18 cellular contexts compared by ENCODE assay signal in genomic region chr22:20651286-20651685, GRCh38.
"Had no signal": no experiment of that assay in that cellular context is flagged by ENCODE, and none has a peak within 500 bp of the region (broad histone marks: within the 10 kb centered on the region; RNA-seq: fewer than 3 reads in every experiment).

No MANE protein-coding gene starts in this region.

- H3K9me3 ChIP-seq: left ventricle myocardium inferior, SK-N-SH, upper lobe of right lung had no signal

- ATAC-seq: activated T-cell treated with anti-CD3 and anti-CD28 coated beads, Interleukin-2, amount 50 U/mL, for 4 hours; upper lobe of right lung had no signal

- H3K27me3 ChIP-seq: upper lobe of right lung had no signal

- H3K36me3 ChIP-seq: left ventricle myocardium inferior, upper lobe of right lung, WERI-Rb-1 had no signal

- H3K4me1 ChIP-seq: left ventricle myocardium inferior, upper lobe of right lung had no signal

- H3K4me2 ChIP-seq: SK-N-SH had no signal

- DNase-seq: activated CD8-positive, alpha-beta memory T cell treated with anti-CD3 and anti-CD28 coated beads, Interleukin-2, amount 50 U/mL, for 48 hours; activated naive CD4-positive, alpha-beta T cell treated with anti-CD3 and anti-CD28 coated beads for 36 hours; activated T-cell treated with anti-CD3 and anti-CD28 coated beads, Interleukin-2, amount 50 U/mL, for 4 hours; amygdala; cerebellar nuclear complex; cortex of kidney; effector CD4-positive, alpha-beta T cell; hippocampal formation; kidney glomerular epithelial cell; left ventricle myocardium inferior; nephron progenitor cell; occipital lobe; retina; SK-N-SH; stimulated activated CD4-positive, alpha-beta T cell treated with anti-CD3 and anti-CD28 coated beads, Interleukin-4, amount 100 ng/mL, for 24 hours; stimulated activated naive CD4-positive, alpha-beta T cell treated with Interleukin-2 at 50 U/mL for 16 hours; upper lobe of right lung; WERI-Rb-1 had no signal

- H3K4me3 ChIP-seq: left ventricle myocardium inferior, upper lobe of right lung had no signal

- H3K9ac ChIP-seq: SK-N-SH had no signal

- H3K27ac ChIP-seq: left ventricle myocardium inferior, upper lobe of right lung, WERI-Rb-1 had no signal
